Comparison of ENCODE assay signal across 16 cellular contexts in the genomic region with DNA sequence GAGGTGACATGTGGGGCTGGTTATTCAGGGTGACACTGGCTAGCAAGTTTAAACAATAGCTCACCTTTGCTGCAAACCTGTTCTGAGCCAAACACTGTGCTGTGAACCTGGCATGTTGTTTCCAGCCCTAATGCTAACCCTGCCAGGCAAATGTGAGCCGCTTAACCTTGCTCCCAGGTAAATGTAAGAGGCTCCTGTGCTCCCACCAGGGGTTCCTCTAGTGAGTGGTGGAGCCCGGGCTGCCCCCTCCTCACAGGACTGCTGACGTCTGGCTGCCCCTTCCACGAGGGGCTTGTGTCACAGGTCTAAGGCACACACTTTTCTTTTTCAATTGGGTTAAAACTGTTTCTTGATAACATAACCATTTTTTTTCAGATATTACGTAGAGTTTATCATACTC.
DNase-seq lines count a peak whose midpoint lies in the region; ATAC-seq lines count a peak whose summit lies in the region.
"Had no signal": no experiment of that assay in that cellular context is flagged by ENCODE, and none has a peak within 500 bp of the region (broad histone marks: within the 10 kb centered on the region; RNA-seq: fewer than 3 reads in every experiment).

No MANE protein-coding gene starts in this region.

- no peak overlapping the region for H3K27ac Mint-ChIP-seq in activated CD8-positive, alpha-beta memory T cell treated with anti-CD3 and anti-CD28 coated beads, Interleukin-2, amount 10 ng/mL, durations not matched to agents 7 days and 5 days
- H3K27ac Mint-ChIP-seq: B cell; CD4-positive, alpha-beta T cell; CD8-positive, alpha-beta T cell had no signal

- no peak overlapping the region for H3K4me3 Mint-ChIP-seq in activated CD8-positive, alpha-beta memory T cell treated with anti-CD3 and anti-CD28 coated beads, Interleukin-2, amount 10 ng/mL, durations not matched to agents 7 days and 5 days
- H3K4me3 Mint-ChIP-seq: B cell; CD4-positive, alpha-beta T cell; CD8-positive, alpha-beta T cell had no signal

- no peaks in the 10 kb centered on the region for H3K36me3 ChIP-seq in H7 (replicated peaks; ENCODE audit: control insufficient read depth, insufficient read depth, low read length)
- H3K36me3 ChIP-seq: BLaER1 treated with 17β-estradiol and CSF1 and Interleukin-3, amounts not matched to agents 10 nM and 100 nM had no signal

- H3K27me3 ChIP-seq in H7 (ENCODE audit: control insufficient read depth, insufficient read depth, low read length) = no peaks in the 10 kb centered on the region
- H3K27me3 ChIP-seq: BLaER1 treated with 17β-estradiol and CSF1 and Interleukin-3, amounts not matched to agents 10 nM and 100 nM had no signal

- H3K9me3 Mint-ChIP-seq in activated CD8-positive, alpha-beta memory T cell treated with anti-CD3 and anti-CD28 coated beads, Interleukin-2, amount 10 ng/mL, durations not matched to agents 7 days and 5 days (ENCODE audit: low read depth) = peaks cover 6% of the 10 kb centered on the region
- H3K9me3 Mint-ChIP-seq: CD8-positive, alpha-beta T cell had no signal

- DNase-seq in NCI-H1417 (lab: John Stamatoyannopoulos, UW) (peak in 2 of 3 experiments; percentile 21 to 53), NCI-H1417 treated with DMSO at 0.1 percent for 48 hours (lab: John Stamatoyannopoulos, UW) (no peak), H7 (peak; percentile 56), NCI-H774 (lab: John Stamatoyannopoulos, UW) (peak; percentile 7)
- DNase-seq in activated CD8-positive, alpha-beta memory T cell treated with anti-CD3 and anti-CD28 coated beads, Interleukin-2, amount 10 ng/mL, durations not matched to agents 7 days and 5 days = no peak
- DNase-seq: AML-193; Caco-2; Calu3; CD4-positive, alpha-beta T cell; CD8-positive, alpha-beta T cell; DMS79 treated with DMSO at 0.1 percent for 48 hours; GF-D8 had no signal

- H3K36me3 Mint-ChIP-seq in activated CD8-positive, alpha-beta memory T cell treated with anti-CD3 and anti-CD28 coated beads, Interleukin-2, amount 10 ng/mL, durations not matched to agents 7 days and 5 days = no peaks in the 10 kb centered on the region
- H3K36me3 Mint-ChIP-seq: CD8-positive, alpha-beta T cell had no signal

- H3K4me1 Mint-ChIP-seq in activated CD8-positive, alpha-beta memory T cell treated with anti-CD3 and anti-CD28 coated beads, Interleukin-2, amount 10 ng/mL, durations not matched to agents 7 days and 5 days = no peaks in the 10 kb centered on the region
- H3K4me1 Mint-ChIP-seq: B cell had no signal

- no peak overlapping the region for H3K4me3 ChIP-seq in H7 (ENCODE audit: insufficient read depth, low read depth, low read length)
- H3K4me3 ChIP-seq: A549; BLaER1 treated with 17β-estradiol and CSF1 and Interleukin-3, amounts not matched to agents 10 nM and 100 nM had no signal

- no peaks in the 10 kb centered on the region for H3K27me3 Mint-ChIP-seq in activated CD8-positive, alpha-beta memory T cell treated with anti-CD3 and anti-CD28 coated beads, Interleukin-2, amount 10 ng/mL, durations not matched to agents 7 days and 5 days
- H3K27me3 Mint-ChIP-seq: B cell; CD4-positive, alpha-beta T cell had no signal

- no peak for ATAC-seq in activated CD8-positive, alpha-beta memory T cell treated with anti-CD3 and anti-CD28 coated beads, Interleukin-2, amount 10 ng/mL, durations not matched to agents 7 days and 5 days
- no peak for ATAC-seq in GM18498 (IDR thresholded peaks at IDR 0.05; ENCODE audit: unreplicated experiment)
- ATAC-seq: A549; CD8-positive, alpha-beta T cell had no signal

- CTCF ChIA-PET in activated CD8-positive, alpha-beta memory T cell treated with anti-CD3 and anti-CD28 coated beads, Interleukin-2, amount 10 ng/mL, durations not matched to agents 7 days and 5 days (lab: Charles Lee) = no interaction called here

Comparison
In these comparisons a context has a peak if more than half of its experiments do, and no peak if none do; other contexts are left out.
1. DNase-seq: peak in NCI-H1417 (2 of 3), H7 (single experiment) and NCI-H774 (single experiment); none in NCI-H1417 treated with DMSO at 0.1 percent for 48 hours (single experiment) and activated CD8-positive, alpha-beta memory T cell treated with anti-CD3 and anti-CD28 coated beads, Interleukin-2, amount 10 ng/mL, durations not matched to agents 7 days and 5 days (single experiment).